ENCODE assay signal across 35 cellular contexts in genomic region chr13:84460989-84461388, GRCh38.
"Had no signal": no experiment of that assay in that cellular context is flagged by ENCODE, and none has a peak within 500 bp of the region (broad histone marks: within the 10 kb centered on the region; RNA-seq: fewer than 3 reads in every experiment).

No MANE protein-coding gene starts in this region.

- H3K4me3 ChIP-seq: MG63 had no signal

- H3K9me3 ChIP-seq: MG63 had no signal

- H3K36me3 ChIP-seq: MG63 had no signal

- H3K27me3 ChIP-seq: MG63 had no signal

- DNase-seq: Karpas-422, Kasumi-1, MG63, MM.1S, MV-4-11, NCI-H1048, NCI-H1092, NCI-H1092 treated with DMSO at 0.1 percent for 48 hours, NCI-H1105, NCI-H1105 treated with DMSO at 0.1 percent for 48 hours, NCI-H1417, NCI-H1417 treated with DMSO at 0.1 percent for 48 hours, NCI-H1436, NCI-H1436 treated with DMSO at 0.1 percent for 48 hours, NCI-H146, NCI-H1694, NCI-H1694 treated with DMSO at 0.1 percent for 48 hours, NCI-H187, NCI-H187 treated with DMSO at 0.1 percent for 48 hours, NCI-H1930, NCI-H2029, NCI-H2029 treated with DMSO at 0.1 percent for 48 hours, NCI-H2081, NCI-H2081 treated with DMSO at 0.1 percent for 48 hours, NCI-H2107, NCI-H2171, NCI-H2171 treated with DMSO at 0.1 percent for 48 hours, NCI-H2227 treated with DMSO at 0.1 percent for 48 hours, NCI-H226, NCI-H345, NCI-H446, NCI-H446 treated with DMSO at 0.1 percent for 48 hours, NCI-H510A, NCI-H510A treated with DMSO at 0.1 percent for 48 hours, NCI-H524 had no signal
